In genomic region chr10:61184429-61184828, GRCh38 we compare ENCODE assay signal across 34 cellular contexts.
"Had no signal": no experiment of that assay in that cellular context is flagged by ENCODE, and none has a peak within 500 bp of the region (broad histone marks: within the 10 kb centered on the region; RNA-seq: fewer than 3 reads in every experiment).

No MANE protein-coding gene starts in this region.

- H3K36me3 ChIP-seq: adrenal gland, ascending aorta, brain microvascular endothelial cell, breast epithelium, cardiac muscle cell had no signal

- H3K27ac ChIP-seq: adrenal gland, ascending aorta, body of pancreas, brain microvascular endothelial cell, breast epithelium, cardiac muscle cell had no signal

- DNase-seq: activated effector memory CD4-positive, alpha-beta T cell treated with anti-CD3 and anti-CD28 coated beads, Interleukin-2, amount 50 U/mL, for 16 hours; activated effector memory CD4-positive, alpha-beta T cell treated with Interleukin-2 at 50 U/mL for 16 hours; activated gamma-delta T cell; activated gamma-delta T cell treated with Interleukin-2 at 50 U/mL for 16 hours; activated naive CD4-positive, alpha-beta T cell; activated naive CD4-positive, alpha-beta T cell treated with anti-CD3 and anti-CD28 coated beads for 36 hours; activated naive CD4-positive, alpha-beta T cell treated with anti-CD3 and anti-CD28 coated beads, Interleukin-2, amount 10 ng/mL, durations not matched to agents 7 days and 5 days; activated naive CD4-positive, alpha-beta T cell treated with anti-CD3 and anti-CD28 coated beads, Interleukin-2, amount 50 U/mL, for 16 hours; activated naive CD4-positive, alpha-beta T cell treated with Interleukin-2 at 50 U/mL for 16 hours; activated naive CD8-positive, alpha-beta T cell treated with anti-CD3 and anti-CD28 coated beads for 36 hours; activated naive CD8-positive, alpha-beta T cell treated with anti-CD3 and anti-CD28 coated beads, Interleukin-2, amount 10 ng/mL, durations not matched to agents 7 days and 5 days; activated naive CD8-positive, alpha-beta T cell treated with anti-CD3 and anti-CD28 coated beads, Interleukin-2, amount 50 U/mL, for 24 hours; activated T-cell treated with anti-CD3 and anti-CD28 coated beads, Interleukin-2, amount 50 U/mL, for 1 hour; activated T-cell treated with anti-CD3 and anti-CD28 coated beads, Interleukin-2, amount 50 U/mL, for 24 hours; activated T-cell treated with anti-CD3 and anti-CD28 coated beads, Interleukin-2, amount 50 U/mL, for 4 hours; activated T-cell treated with anti-CD3 and anti-CD28 coated beads, Interleukin-2, amount 50 U/mL, for 48 hours; activated T-cell treated with anti-CD3 and anti-CD28 coated beads, Interleukin-2, amount 50 U/mL, for 72 hours; adrenal gland; amniotic stem cell; amygdala; anterior cingulate cortex; aorta; brain microvascular endothelial cell; caudate nucleus; central memory CD4-positive, alpha-beta T cell; cerebellar nuclear complex had no signal

- H3K9me3 ChIP-seq: adrenal gland, ascending aorta, body of pancreas, breast epithelium had no signal

- ATAC-seq: activated naive CD4-positive, alpha-beta T cell treated with anti-CD3 and anti-CD28 coated beads, Interleukin-2, amount 50 U/mL, for 72 hours; activated naive CD8-positive, alpha-beta T cell treated with anti-CD3 and anti-CD28 coated beads, Interleukin-2, amount 50 U/mL, for 24 hours; activated T-cell treated with anti-CD3 and anti-CD28 coated beads, Interleukin-2, amount 50 U/mL, for 4 hours; activated T-cell treated with anti-CD3 and anti-CD28 coated beads, Interleukin-2, amount 50 U/mL, for 72 hours; activated T-helper 17 cell treated with anti-CD3 and anti-CD28 coated beads, Interleukin-2, amount 50 U/mL, for 72 hours; body of pancreas had no signal

- H3K4me3 ChIP-seq: adrenal gland, ascending aorta, body of pancreas, breast epithelium, cardiac muscle cell had no signal

- H3K4me1 ChIP-seq: adrenal gland, ascending aorta, breast epithelium had no signal

- H3K27me3 ChIP-seq: adrenal gland, ascending aorta, body of pancreas, brain microvascular endothelial cell, breast epithelium, cardiac muscle cell had no signal

- FAIRE-seq: astrocyte, bronchial epithelial cell had no signal
